27 cellular contexts compared by ENCODE assay signal in genomic region chrX:139178980-139179379, GRCh38.
"Had no signal": no experiment of that assay in that cellular context is flagged by ENCODE, and none has a peak within 500 bp of the region (broad histone marks: within the 10 kb centered on the region; RNA-seq: fewer than 3 reads in every experiment).

No MANE protein-coding gene starts in this region.

- FAIRE-seq: urothelium cell line had no signal

- ATAC-seq: stimulated activated effector memory CD8-positive, alpha-beta T cell treated with anti-CD3 and anti-CD28 coated beads, Interleukin-12 subunit alpha, Interleukin-12 subunit beta, amount 100 ng/mL, for 72 hours; stimulated activated memory B cell treated with anti-CD40 and anti-IgM and Interleukin-4, amounts not matched to agents 10 μg/mL and 1 μg/mL and 100 μg/mL, for 72 hours; stimulated activated naive B cell treated with anti-CD40 and anti-IgM and Interleukin-4, amounts not matched to agents 10 μg/mL and 1 μg/mL and 100 μg/mL, for 72 hours; stimulated activated naive CD8-positive, alpha-beta T cell treated with anti-CD3 and anti-CD28 coated beads, Interleukin-15, amount 100 ng/mL, for 72 hours; stimulated activated naive CD8-positive, alpha-beta T cell treated with anti-CD3 and anti-CD28 coated beads, Interleukin-15, Interleukin-2, amounts not matched to agents 100 U/mL and 50 U/mL, for 24 hours; upper lobe of right lung had no signal

- H3K4me1 ChIP-seq: stomach, suprapubic skin, testis, thyroid gland, tibial artery, tibial nerve, transverse colon, upper lobe of left lung, upper lobe of right lung, uterus, vagina had no signal

- H3K4me3 ChIP-seq: stomach, suprapubic skin, testis, thoracic aorta, thyroid gland, tibial artery, tibial nerve, transverse colon, upper lobe of left lung, upper lobe of right lung, uterus, vagina had no signal

- H3K27me3 ChIP-seq: stomach, suprapubic skin, testis, thyroid gland, tibial artery, tibial nerve, transverse colon, upper lobe of left lung, upper lobe of right lung, uterus, vagina had no signal

- DNase-seq: stimulated activated CD4-positive, alpha-beta T cell treated with anti-CD3 and anti-CD28 coated beads, Interleukin-2, amount 100 ng/mL, for 48 hours; stimulated activated CD4-positive, alpha-beta T cell treated with anti-CD3 and anti-CD28 coated beads, Interleukin-4, amount 100 ng/mL, for 1 hour; stimulated activated CD4-positive, alpha-beta T cell treated with anti-CD3 and anti-CD28 coated beads, Interleukin-4, amount 100 ng/mL, for 24 hours; stimulated activated CD4-positive, alpha-beta T cell treated with anti-CD3 and anti-CD28 coated beads, Interleukin-4, amount 100 ng/mL, for 4 hours; stimulated activated CD8-positive, alpha-beta memory T cell treated with anti-CD3 and anti-CD28 coated beads, Interleukin-4, amount 100 ng/mL, for 48 hours; stimulated activated naive B cell treated with anti-CD40 and anti-IgM and Interleukin-4, amounts not matched to agents 10 μg/mL and 1 μg/mL and 100 μg/mL, for 72 hours; stimulated activated naive CD4-positive, alpha-beta T cell; stimulated activated naive CD4-positive, alpha-beta T cell treated with Interleukin-2 at 50 U/mL for 16 hours; stimulated activated naive CD8-positive, alpha-beta T cell treated with anti-CD3 and anti-CD28 coated beads, Interleukin-15, amount 100 ng/mL, for 72 hours; stimulated activated naive CD8-positive, alpha-beta T cell treated with anti-CD3 and anti-CD28 coated beads, Interleukin-15, Interleukin-2, amounts not matched to agents 100 U/mL and 50 U/mL, for 24 hours; stomach; substantia nigra; testis; thyroid gland; tibial artery; transverse colon; trophoblast cell; upper lobe of left lung; upper lobe of right lung; uterus had no signal

- H3K36me3 ChIP-seq: stomach, suprapubic skin, thoracic aorta, thyroid gland, tibial artery, tibial nerve, transverse colon, upper lobe of left lung, upper lobe of right lung, uterus, vagina had no signal

- H3K27ac ChIP-seq: stomach, suprapubic skin, testis, thoracic aorta, thyroid gland, tibial artery, tibial nerve, transverse colon, upper lobe of left lung, upper lobe of right lung, uterus, vagina had no signal

- H3K9me3 ChIP-seq: suprapubic skin, testis, thoracic aorta, thyroid gland, tibial artery, tibial nerve, transverse colon, upper lobe of left lung, upper lobe of right lung, uterus, vagina had no signal
